ENCODE assay signal across 1 cellular context in genomic region chr6:117501722-117502121, GRCh38.
A peak's percentile ranks its signal among the peaks of the same experiment; 100 is the strongest.
TF ChIP-seq lines count a peak whose summit lies in the region.

No MANE protein-coding gene starts in this region.

TF ChIP-seq in IMR-90, 13 proteins besides CTCF, POLR2A, EP300 and RAD21:
- TF ChIP-seq USF2 (IDR thresholded peaks at IDR 0.05; ENCODE audit: low read depth, low read length) (no peak), CHD1 (IDR thresholded peaks at IDR 0.05; ENCODE audit: low read depth, low read length) (no peak), CEBPB (IDR thresholded peaks at IDR 0.05; ENCODE audit: low read depth, low read length) (0 out of 2 replicates have a peak, but pooled peaks have one; percentile 30), BHLHE40 (IDR thresholded peaks at IDR 0.05; ENCODE audit: low read depth, low read length) (no peak), FOS (IDR thresholded peaks at IDR 0.05; ENCODE audit: low read depth, low read length) (no peak), RCOR1 (IDR thresholded peaks at IDR 0.05; ENCODE audit: insufficient replicate concordance, low read length) (no peak)
